ENCODE assay signal across 31 cellular contexts in genomic region chr4:24315056-24315455, GRCh38.
"Had no signal": no experiment of that assay in that cellular context is flagged by ENCODE, and none has a peak within 500 bp of the region (broad histone marks: within the 10 kb centered on the region; RNA-seq: fewer than 3 reads in every experiment).

No MANE protein-coding gene starts in this region.

- H3K4me1 ChIP-seq: ascending aorta, breast epithelium, esophagus squamous epithelium had no signal

- H3K27me3 ChIP-seq: ascending aorta, breast epithelium, dorsolateral prefrontal cortex, gastrocnemius medialis had no signal

- H3K4me3 ChIP-seq: ascending aorta, breast epithelium, coronary artery, dorsolateral prefrontal cortex, esophagus squamous epithelium, gastrocnemius medialis had no signal

- H3K36me3 ChIP-seq: ascending aorta, breast epithelium, esophagus squamous epithelium, gastrocnemius medialis had no signal

- DNase-seq: activated CD4-positive, alpha-beta memory T cell treated with anti-CD3 and anti-CD28 coated beads for 36 hours; activated CD4-positive, alpha-beta T cell treated with anti-CD3 and anti-CD28 coated beads for 36 hours; activated CD4-positive, alpha-beta T cell treated with anti-CD3 and anti-CD28 coated beads, Interleukin-2, amount 10 ng/mL, durations not matched to agents 24 days and 14 days; activated CD4-positive, CD25-positive, alpha-beta regulatory T cell; activated CD4-positive, CD25-positive, alpha-beta regulatory T cell treated with anti-CD3 and anti-CD28 coated beads, Interleukin-2, amount 50 U/mL, for 72 hours; activated CD8-positive, alpha-beta memory T cell treated with anti-CD3 and anti-CD28 coated beads, Interleukin-2, amount 10 ng/mL, durations not matched to agents 7 days and 5 days; activated CD8-positive, alpha-beta memory T cell treated with anti-CD3 and anti-CD28 coated beads, Interleukin-2, amount 50 U/mL, for 4 hours; activated CD8-positive, alpha-beta T cell treated with anti-CD3 and anti-CD28 coated beads, Interleukin-2, amount 10 ng/mL, durations not matched to agents 7 days and 5 days; activated effector memory CD4-positive, alpha-beta T cell treated with anti-CD3 and anti-CD28 coated beads, Interleukin-2, amount 50 U/mL, for 16 hours; activated naive CD4-positive, alpha-beta T cell treated with anti-CD3 and anti-CD28 coated beads for 36 hours; activated naive CD8-positive, alpha-beta T cell treated with anti-CD3 and anti-CD28 coated beads, Interleukin-2, amount 10 ng/mL, durations not matched to agents 7 days and 5 days; activated T-cell treated with anti-CD3 and anti-CD28 coated beads, Interleukin-2, amount 50 U/mL, for 1 hour; activated T-cell treated with anti-CD3 and anti-CD28 coated beads, Interleukin-2, amount 50 U/mL, for 48 hours; dorsolateral prefrontal cortex; effector memory CD4-positive, alpha-beta T cell; endodermal cell; esophagus squamous epithelium; gastrocnemius medialis; T-helper 1 cell; T-helper 17 cell; T1000 had no signal

- H3K27ac Mint-ChIP-seq: activated CD4-positive, alpha-beta memory T cell treated with anti-CD3 and anti-CD28 coated beads for 36 hours; activated CD4-positive, alpha-beta T cell treated with anti-CD3 and anti-CD28 coated beads for 36 hours; activated CD4-positive, alpha-beta T cell treated with anti-CD3 and anti-CD28 coated beads, Interleukin-2, amount 10 ng/mL, durations not matched to agents 24 days and 14 days; activated CD8-positive, alpha-beta memory T cell treated with anti-CD3 and anti-CD28 coated beads, Interleukin-2, amount 10 ng/mL, durations not matched to agents 7 days and 5 days; activated CD8-positive, alpha-beta T cell treated with anti-CD3 and anti-CD28 coated beads, Interleukin-2, amount 10 ng/mL, durations not matched to agents 7 days and 5 days; activated naive CD4-positive, alpha-beta T cell treated with anti-CD3 and anti-CD28 coated beads for 36 hours; activated naive CD4-positive, alpha-beta T cell treated with anti-CD3 and anti-CD28 coated beads, Interleukin-2, amount 50 U/mL, for 72 hours; activated naive CD8-positive, alpha-beta T cell treated with anti-CD3 and anti-CD28 coated beads, Interleukin-2, amount 10 ng/mL, durations not matched to agents 7 days and 5 days; activated T-helper 1 cell treated with anti-CD3 and anti-CD28 coated beads, Interleukin-12 subunit alpha, Interleukin-12 subunit beta, Interleukin-2, Interleukin-4 antibody, amounts not matched to agents 30 ng/mL and 10 ng/mL and 1 ng/mL, durations not matched to agents 14 hours and 24 hours and 36 hours; activated T-helper 2 cell treated with anti-CD3 and anti-CD28 coated beads, Interferon-gamma antibody, Interleukin-2, Interleukin-4, amounts not matched to agents 10 μg/mL and 5 μg/mL and 100 μg/mL, durations not matched to agents 14 hours and 24 hours and 36 hours; brain; dendritic cell treated with granulocyte-macrophage colony-stimulating factor and Interleukin-4, amounts not matched to agents 40 ng/mL and 50 ng/mL, for 4 days; endodermal cell; T-helper 17 cell; T-helper 2 cell treated with Interferon-gamma antibody and Interleukin-4, amounts not matched to agents 5 μg/mL and 100 μg/mL, for 36 hours had no signal

- H3K9me3 ChIP-seq: ascending aorta, breast epithelium, esophagus squamous epithelium, gastrocnemius medialis had no signal

- H3K9me3 Mint-ChIP-seq: activated CD4-positive, alpha-beta memory T cell treated with anti-CD3 and anti-CD28 coated beads for 36 hours; activated CD4-positive, alpha-beta T cell treated with anti-CD3 and anti-CD28 coated beads, Interleukin-2, amount 10 ng/mL, durations not matched to agents 24 days and 14 days; activated naive CD4-positive, alpha-beta T cell treated with anti-CD3 and anti-CD28 coated beads, Interleukin-2, amount 50 U/mL, for 72 hours; activated naive CD8-positive, alpha-beta T cell treated with anti-CD3 and anti-CD28 coated beads, Interleukin-2, amount 10 ng/mL, durations not matched to agents 7 days and 5 days; activated T-helper 1 cell treated with anti-CD3 and anti-CD28 coated beads, Interleukin-12 subunit alpha, Interleukin-12 subunit beta, Interleukin-2, Interleukin-4 antibody, amounts not matched to agents 30 ng/mL and 10 ng/mL and 1 ng/mL, durations not matched to agents 14 hours and 24 hours and 36 hours; activated T-helper 2 cell treated with anti-CD3 and anti-CD28 coated beads, Interferon-gamma antibody, Interleukin-2, Interleukin-4, amounts not matched to agents 10 μg/mL and 5 μg/mL and 100 μg/mL, durations not matched to agents 14 hours and 24 hours and 36 hours; dendritic cell treated with granulocyte-macrophage colony-stimulating factor and Interleukin-4, amounts not matched to agents 40 ng/mL and 50 ng/mL, for 4 days; endodermal cell; T-helper 2 cell treated with Interferon-gamma antibody and Interleukin-4, amounts not matched to agents 5 μg/mL and 100 μg/mL, for 36 hours had no signal

- H3K27ac ChIP-seq: ascending aorta, breast epithelium, coronary artery, dorsolateral prefrontal cortex, esophagus squamous epithelium, gastrocnemius medialis had no signal

- H3K4me1 Mint-ChIP-seq: activated CD4-positive, alpha-beta T cell treated with anti-CD3 and anti-CD28 coated beads for 36 hours; activated CD4-positive, alpha-beta T cell treated with anti-CD3 and anti-CD28 coated beads, Interleukin-2, amount 10 ng/mL, durations not matched to agents 24 days and 14 days; activated CD8-positive, alpha-beta memory T cell treated with anti-CD3 and anti-CD28 coated beads, Interleukin-2, amount 10 ng/mL, durations not matched to agents 7 days and 5 days; activated naive CD8-positive, alpha-beta T cell treated with anti-CD3 and anti-CD28 coated beads, Interleukin-2, amount 10 ng/mL, durations not matched to agents 7 days and 5 days; central memory CD8-positive, alpha-beta T cell; T-helper 17 cell had no signal

- H3K4me3 Mint-ChIP-seq: activated CD4-positive, alpha-beta memory T cell treated with anti-CD3 and anti-CD28 coated beads for 36 hours; activated CD4-positive, alpha-beta T cell treated with anti-CD3 and anti-CD28 coated beads for 36 hours; activated CD4-positive, alpha-beta T cell treated with anti-CD3 and anti-CD28 coated beads, Interleukin-2, amount 10 ng/mL, durations not matched to agents 24 days and 14 days; activated CD8-positive, alpha-beta memory T cell treated with anti-CD3 and anti-CD28 coated beads, Interleukin-2, amount 10 ng/mL, durations not matched to agents 7 days and 5 days; activated CD8-positive, alpha-beta T cell treated with anti-CD3 and anti-CD28 coated beads, Interleukin-2, amount 10 ng/mL, durations not matched to agents 7 days and 5 days; activated naive CD4-positive, alpha-beta T cell treated with anti-CD3 and anti-CD28 coated beads for 36 hours; activated naive CD8-positive, alpha-beta T cell treated with anti-CD3 and anti-CD28 coated beads, Interleukin-2, amount 10 ng/mL, durations not matched to agents 7 days and 5 days; activated T-helper 1 cell treated with anti-CD3 and anti-CD28 coated beads, Interleukin-12 subunit alpha, Interleukin-12 subunit beta, Interleukin-2, Interleukin-4 antibody, amounts not matched to agents 30 ng/mL and 10 ng/mL and 1 ng/mL, durations not matched to agents 14 hours and 24 hours and 36 hours; brain; central memory CD8-positive, alpha-beta T cell; dendritic cell treated with granulocyte-macrophage colony-stimulating factor and Interleukin-4, amounts not matched to agents 40 ng/mL and 50 ng/mL, for 4 days; endodermal cell; T-helper 17 cell; T-helper 2 cell treated with Interferon-gamma antibody and Interleukin-4, amounts not matched to agents 5 μg/mL and 100 μg/mL, for 36 hours had no signal

- H3K27me3 Mint-ChIP-seq: activated CD4-positive, alpha-beta T cell treated with anti-CD3 and anti-CD28 coated beads for 36 hours; activated CD4-positive, alpha-beta T cell treated with anti-CD3 and anti-CD28 coated beads, Interleukin-2, amount 10 ng/mL, durations not matched to agents 24 days and 14 days; activated naive CD8-positive, alpha-beta T cell treated with anti-CD3 and anti-CD28 coated beads, Interleukin-2, amount 10 ng/mL, durations not matched to agents 7 days and 5 days; central memory CD8-positive, alpha-beta T cell; dendritic cell treated with granulocyte-macrophage colony-stimulating factor and Interleukin-4, amounts not matched to agents 40 ng/mL and 50 ng/mL, for 4 days; T-helper 17 cell had no signal

- H3K36me3 Mint-ChIP-seq: activated CD4-positive, alpha-beta memory T cell treated with anti-CD3 and anti-CD28 coated beads for 36 hours; activated CD8-positive, alpha-beta memory T cell treated with anti-CD3 and anti-CD28 coated beads, Interleukin-2, amount 10 ng/mL, durations not matched to agents 7 days and 5 days; activated naive CD4-positive, alpha-beta T cell treated with anti-CD3 and anti-CD28 coated beads, Interleukin-2, amount 50 U/mL, for 72 hours; activated naive CD8-positive, alpha-beta T cell treated with anti-CD3 and anti-CD28 coated beads, Interleukin-2, amount 10 ng/mL, durations not matched to agents 7 days and 5 days; brain had no signal

- ATAC-seq: activated CD4-positive, alpha-beta T cell treated with anti-CD3 and anti-CD28 coated beads for 36 hours; activated CD8-positive, alpha-beta memory T cell treated with anti-CD3 and anti-CD28 coated beads, Interleukin-2, amount 10 ng/mL, durations not matched to agents 7 days and 5 days; activated CD8-positive, alpha-beta T cell treated with anti-CD3 and anti-CD28 coated beads, Interleukin-2, amount 10 ng/mL, durations not matched to agents 7 days and 5 days; activated naive CD4-positive, alpha-beta T cell treated with anti-CD3 and anti-CD28 coated beads, Interleukin-2, amount 50 U/mL, for 72 hours; gastrocnemius medialis; T-helper 17 cell had no signal
